26 cellular contexts compared by ENCODE assay signal in the genomic region with DNA sequence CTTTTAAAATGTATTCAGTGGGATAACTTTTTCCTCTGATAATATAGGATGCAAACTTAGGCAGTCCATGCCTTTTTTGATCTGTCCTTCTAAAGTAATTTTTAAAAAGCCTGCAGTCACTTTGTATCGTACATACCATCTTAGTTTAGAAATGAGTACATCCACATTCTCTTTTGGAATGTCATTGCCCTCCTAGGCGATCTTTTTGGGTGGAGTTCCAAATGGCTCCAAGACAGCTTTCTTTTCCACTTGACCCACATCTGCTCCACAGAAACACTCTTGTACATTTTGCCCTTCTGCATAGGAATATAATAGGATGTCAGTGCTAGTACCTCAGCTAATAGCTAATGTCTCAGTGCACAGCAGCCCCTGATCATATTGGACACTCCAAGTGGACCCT. TPM values are rescaled to one million over a fixed set of nuclear protein-coding genes. Genes with fewer than 3 reads are reported as not detected.
"Had no signal": no experiment of that assay in that cellular context is flagged by ENCODE, and none has a peak within 500 bp of the region (broad histone marks: within the 10 kb centered on the region; RNA-seq: fewer than 3 reads in every experiment).

No MANE protein-coding gene starts in this region.

- H2AFZ ChIP-seq: parathyroid adenoma had no signal

- H3K79me2 ChIP-seq: parathyroid adenoma had no signal

- DNase-seq: activated CD4-positive, alpha-beta T cell treated with anti-CD3 and anti-CD28 coated beads for 1 hour; activated CD4-positive, alpha-beta T cell treated with anti-CD3 and anti-CD28 coated beads, Interleukin-2, amount 50 U/mL, for 1 hour; activated CD8-positive, alpha-beta T cell treated with anti-CD3 and anti-CD28 coated beads, Interleukin-2, amount 10 ng/mL, durations not matched to agents 7 days and 5 days; activated naive CD8-positive, alpha-beta T cell treated with anti-CD3 and anti-CD28 coated beads for 36 hours; amniotic stem cell; cerebellar nuclear complex; effector CD4-positive, alpha-beta T cell; foreskin melanocyte; immature natural killer cell; kidney glomerular epithelial cell; left lung; natural killer cell; right cardiac atrium; stimulated activated CD4-positive, alpha-beta T cell treated with anti-CD3 and anti-CD28 coated beads, Interleukin-1b, Interleukin-23, amount 100 ng/mL, for 48 hours; stomach; T-helper 1 cell; T-helper 9 cell had no signal

- H3K4me3 ChIP-seq: left lung, lung, skin epidermis, stomach, suprapubic skin, tibial nerve had no signal

- ATAC-seq: activated CD8-positive, alpha-beta T cell treated with anti-CD3 and anti-CD28 coated beads, Interleukin-2, amount 10 ng/mL, durations not matched to agents 7 days and 5 days; activated T-helper 17 cell treated with anti-CD3 and anti-CD28 coated beads, Interleukin-2, amount 50 U/mL, for 72 hours; left lung; natural killer cell; right cardiac atrium; stimulated activated effector memory CD8-positive, alpha-beta T cell treated with anti-CD3 and anti-CD28 coated beads, Interleukin-12 subunit alpha, Interleukin-12 subunit beta, amount 100 ng/mL, for 72 hours had no signal

- H3K9me3 ChIP-seq: left lung, neutrophil, stomach, suprapubic skin, tibial nerve had no signal

- H3K27ac ChIP-seq: left lung, neutrophil, parathyroid adenoma, skin epidermis, stomach, suprapubic skin, tibial nerve had no signal

- H3K4me1 ChIP-seq: left lung, parathyroid adenoma, stomach, suprapubic skin, tibial nerve had no signal

- H3K9ac ChIP-seq: parathyroid adenoma had no signal

- H3K27me3 ChIP-seq: left lung, neutrophil, stomach, suprapubic skin, tibial nerve had no signal

RNA-seq across cellular contexts. Expression of gene HTR2B, which starts 21.8 kb away (rescaled TPM):
- total RNA-seq: activated CD8-positive, alpha-beta T cell treated with anti-CD3 and anti-CD28 coated beads, Interleukin-2, amount 10 ng/mL, durations not matched to agents 7 days and 5 days; activated naive CD8-positive, alpha-beta T cell treated with anti-CD3 and anti-CD28 coated beads for 36 hours; activated T-helper 17 cell treated with anti-CD3 and anti-CD28 coated beads, Interleukin-2, amount 50 U/mL, for 72 hours; epithelial cell of proximal tubule; natural killer cell; suprapubic skin had no signal
